In genomic region chr5:35096209-35096608, GRCh38 we compare ENCODE assay signal across 20 cellular contexts. TPM values are rescaled to one million over a fixed set of nuclear protein-coding genes. Genes with fewer than 3 reads are reported as not detected.
A peak's percentile ranks its signal among the peaks of the same experiment; 100 is the strongest.
DNase-seq lines count a peak whose midpoint lies in the region; TF ChIP-seq lines count a peak whose summit lies in the region.
"Had no signal": no experiment of that assay in that cellular context is flagged by ENCODE, and none has a peak within 500 bp of the region (broad histone marks: within the 10 kb centered on the region; RNA-seq: fewer than 3 reads in every experiment).

No MANE protein-coding gene starts in this region.

- TF ChIP-seq CTCF in fibroblast of mammary gland (conservative IDR thresholded peaks at IDR 0.05; ENCODE audit: control insufficient read depth, insufficient read depth, low read depth, low read length), result no peak

- no peak overlapping the region for H3K4me3 ChIP-seq in fibroblast of mammary gland (ENCODE audit: control insufficient read depth, low read depth, low read length)
- H3K4me3 ChIP-seq: A549; BLaER1 treated with 17β-estradiol and CSF1 and Interleukin-3, amounts not matched to agents 10 nM and 100 nM had no signal

- DNase-seq in GM04504 (ENCODE audit: low read depth) (peak; percentile 38), RPMI7951 (ENCODE audit: low read depth) (peak; percentile 44), fibroblast of mammary gland (ENCODE audit: low read depth) (peak; percentile 83), superior temporal gyrus (ENCODE audit: extremely low spot score) (peak; percentile 22), NCI-H1048 (lab: John Stamatoyannopoulos, UW) (no peak), RKO (ENCODE audit: low spot score) (no peak), T-helper 2 cell (no peak)
- DNase-seq: Calu3; CD8-positive, alpha-beta T cell; H7; MM.1S; NCI-H1092 treated with DMSO at 0.1 percent for 48 hours; NCI-H510A treated with DMSO at 0.1 percent for 48 hours; NCI-H774; SHP77; SK-N-SH had no signal

RNA-seq across cellular contexts. Expression of gene AGXT2, which starts 48.5 kb away (rescaled TPM):
- not detected in 2 replicates for total RNA-seq in RPMI7951 (2014; rRNA removed; shearing (Covaris generic))
- total RNA-seq: Calu3; CD8-positive, alpha-beta T cell; H7; LHCN-M2; OCI-LY7 had no signal

Comparison
In these comparisons a context has a peak if more than half of its experiments do, and no peak if none do; other contexts are left out.
1. DNase-seq: peak in GM04504 (single experiment), RPMI7951 (single experiment), fibroblast of mammary gland (single experiment) and superior temporal gyrus (single experiment); none in NCI-H1048 (single experiment), RKO (single experiment) and T-helper 2 cell (0 of 5).